ENCODE assay signal across 8 cellular contexts in genomic region chr20:50460608-50461268, GRCh38. TPM values are rescaled to one million over a fixed set of nuclear protein-coding genes. Genes with fewer than 3 reads are reported as not detected.
DNase-seq lines count a peak whose midpoint lies in the region; ATAC-seq and TF ChIP-seq lines count a peak whose summit lies in the region.

No MANE protein-coding gene starts in this region.

- H3K4me3 ChIP-seq in KMS-11 (IDR thresholded peaks at IDR 0.05; ENCODE audit: insufficient read depth, low read depth, low read length) (no peak overlapping the region), gastroesophageal sphincter (no peak overlapping the region), parathyroid adenoma (ENCODE audit: low read depth, low read length) (no peak overlapping the region), thyroid gland (replicated peaks in 1 of 3) (no peak overlapping the region)

- H3K36me3 ChIP-seq in KMS-11 (ENCODE audit: insufficient read depth) = no peaks in the 10 kb centered on the region
- H3K36me3 ChIP-seq in gastroesophageal sphincter = no peaks in the 10 kb centered on the region
- H3K36me3 ChIP-seq in parathyroid adenoma (ENCODE audit: control insufficient read depth, insufficient read depth, low read length) = no peaks in the 10 kb centered on the region
- no peaks in the 10 kb centered on the region for H3K36me3 ChIP-seq in thyroid gland

- H3K27me3 ChIP-seq in KMS-11 (ENCODE audit: insufficient read depth, low read depth) = peaks cover 19% of the 10 kb centered on the region
- H3K27me3 ChIP-seq in gastroesophageal sphincter = no peaks in the 10 kb centered on the region
- no peaks in the 10 kb centered on the region for H3K27me3 ChIP-seq in parathyroid adenoma (ENCODE audit: control insufficient read depth, insufficient read depth, low read length)
- H3K27me3 ChIP-seq in thyroid gland = no peaks in the 10 kb centered on the region

- H2AFZ ChIP-seq in KMS-11 (ENCODE audit: low read depth) (no peak overlapping the region), parathyroid adenoma (no peak overlapping the region)

- H3K9ac ChIP-seq in KMS-11 = no peak overlapping the region
- H3K9ac ChIP-seq in parathyroid adenoma = no peak overlapping the region

- H3K27ac ChIP-seq in KMS-11 = no peak overlapping the region
- H3K27ac ChIP-seq in gastroesophageal sphincter = peak overlapping the region in 3 of 4 donors; percentile 44 to 73 (median 45)
- no peak overlapping the region for H3K27ac ChIP-seq in parathyroid adenoma
- peak overlapping the region in 1 of 3 donors; percentile 29 for H3K27ac ChIP-seq in thyroid gland

- intact Hi-C loops in thyroid gland (cut with DNase I) = loop anchor here (2.0 kb wide), 1 partner anchor 272 kb away; no protein-coding TSS in a partner anchor

- WGBS in gastroesophageal sphincter (ENCODE audit: low coverage in 1 of 2), 2 donors = 14 to 22% methylated on average over 5 to 6 of the region's 13 CpGs
- 27 to 32% methylated on average over 5 to 7 of the region's 13 CpGs for WGBS in thyroid gland, 2 donors

- no peaks in the 10 kb centered on the region for H3K79me2 ChIP-seq in KMS-11 (ENCODE audit: insufficient read depth, low read depth)
- H3K79me2 ChIP-seq in parathyroid adenoma = no peaks in the 10 kb centered on the region

- DNase-seq in NCI-H2196 (lab: John Stamatoyannopoulos, UW; ENCODE audit: unreplicated experiment) (peak; percentile 72), NCI-H2196 treated with DMSO at 0.1 percent for 48 hours (lab: John Stamatoyannopoulos, UW; ENCODE audit: unreplicated experiment) (no peak), SHP77 treated with DMSO at 0.1 percent for 48 hours (lab: John Stamatoyannopoulos, UW) (peak; percentile 72), thyroid gland (peak; percentile 87 to 91)
- peak; percentile 68 for DNase-seq in activated effector memory CD4-positive, alpha-beta T cell treated with Interleukin-2 at 50 U/mL for 16 hours

- H3K4me2 ChIP-seq in KMS-11 (no peak overlapping the region), parathyroid adenoma (ENCODE audit: low read length) (no peak overlapping the region)

- H3K4me1 ChIP-seq in KMS-11 (ENCODE audit: low read depth, poor library complexity, severe bottlenecking) (peaks cover 12% of the 10 kb centered on the region), gastroesophageal sphincter (peaks cover 0 to 40% (median 15%) of the 10 kb centered on the region in 3 donors), parathyroid adenoma (peaks cover 4% of the 10 kb centered on the region), thyroid gland (peaks cover 16 to 30% of the 10 kb centered on the region in 2 donors)

- peak; percentile 95 for TF ChIP-seq CTCF in KMS-11 (conservative IDR thresholded peaks at IDR 0.05; ENCODE audit: low read depth, low read length)
- TF ChIP-seq CTCF in gastroesophageal sphincter (IDR thresholded peaks at IDR 0.05) = peak; percentile 86 to 98 (median 96)
- peak; percentile 85 for TF ChIP-seq CTCF in parathyroid adenoma (IDR thresholded peaks at IDR 0.05)
- peak; percentile 89 to 97 (median 94) for TF ChIP-seq CTCF in thyroid gland (IDR thresholded peaks at IDR 0.05)

- peak; percentile 86 for ATAC-seq in gastroesophageal sphincter

- H4K20me1 ChIP-seq in KMS-11 (ENCODE audit: insufficient read depth) = no peaks in the 10 kb centered on the region

- H3K9me3 ChIP-seq in gastroesophageal sphincter (no peaks in the 10 kb centered on the region), parathyroid adenoma (ENCODE audit: control insufficient read depth, low read length) (no peaks in the 10 kb centered on the region), thyroid gland (no peaks in the 10 kb centered on the region)

- no peak for TF ChIP-seq POLR2A in gastroesophageal sphincter (IDR thresholded peaks at IDR 0.05)
- TF ChIP-seq POLR2A in thyroid gland (IDR thresholded peaks at IDR 0.05) = no peak

- no peak for TF ChIP-seq EP300 in gastroesophageal sphincter (IDR thresholded peaks at IDR 0.05)

RNA-seq across cellular contexts. Expression of gene PTPN1, which starts 49.4 kb away (rescaled TPM):
- total RNA-seq in gastroesophageal sphincter = 10 to 100 TPM; 27.6 to 43.6 (median 38.4) TPM
- 10 to 100 TPM; 20.5 to 28.8 (median 24.9) TPM for total RNA-seq in thyroid gland

Comparison
In these comparisons a context has a peak if more than half of its experiments do, and no peak if none do; other contexts are left out.
1. H3K27ac ChIP-seq: peak in gastroesophageal sphincter (3 of 4); none in KMS-11 (single experiment) and parathyroid adenoma (single experiment).
2. Peak in every context shown above with its lines, with median percentiles within 50 percentile points of each other: CTCF ChIP-seq.